7 cellular contexts compared by ENCODE assay signal in the genomic region with DNA sequence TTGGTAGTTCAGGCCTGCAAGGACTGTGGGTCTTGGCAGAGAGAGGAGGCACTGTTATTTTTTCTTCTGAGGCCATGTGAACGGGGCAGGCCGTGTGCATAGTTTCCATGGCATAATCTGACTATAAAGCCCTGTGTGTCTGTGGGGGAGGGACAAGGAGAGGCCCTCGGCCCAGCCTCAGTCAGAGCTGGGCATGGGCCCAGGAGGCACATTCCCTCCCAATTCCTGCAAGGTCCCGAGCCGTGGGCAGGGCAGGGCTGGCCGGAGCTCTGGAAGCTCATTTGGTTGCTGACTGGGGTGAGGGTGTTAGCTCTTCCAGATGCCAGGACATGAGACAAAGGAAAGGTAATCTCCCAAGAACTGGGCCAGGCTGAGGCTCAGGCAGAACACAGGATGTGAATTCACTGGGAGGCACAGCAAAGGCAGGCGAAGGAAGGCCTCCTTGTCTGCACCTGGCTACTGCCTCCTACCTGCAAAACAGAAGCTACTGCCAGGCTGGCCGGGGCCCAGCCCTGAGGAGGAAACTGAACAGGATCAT. TPM values are rescaled to one million over a fixed set of nuclear protein-coding genes. Genes with fewer than 3 reads are reported as not detected.
DNase-seq lines count a peak whose midpoint lies in the region; ATAC-seq and TF ChIP-seq lines count a peak whose summit lies in the region.

No MANE protein-coding gene starts in this region.

- H3K4me3 Mint-ChIP-seq in mesothelial cell of epicardium, result no peak overlapping the region

- H3K27me3 Mint-ChIP-seq in mesothelial cell of epicardium (ENCODE audit: low read depth), result no peaks in the 10 kb centered on the region

- intact Hi-C loops in esophagus muscularis mucosa (cut with DNase I), result no loop called here

- no peak for TF ChIP-seq CTCF in esophagus muscularis mucosa (IDR thresholded peaks at IDR 0.05)
- no peak for TF ChIP-seq CTCF in mesothelial cell of epicardium (IDR thresholded peaks at IDR 0.05; ENCODE audit: unreplicated experiment)
- TF ChIP-seq CTCF in upper lobe of left lung (IDR thresholded peaks at IDR 0.05), result no peak

- TF ChIP-seq POLR2A in esophagus muscularis mucosa (IDR thresholded peaks at IDR 0.05; ENCODE audit: low read depth) (no peak), upper lobe of left lung (IDR thresholded peaks at IDR 0.05) (no peak)

- H3K36me3 Mint-ChIP-seq in mesothelial cell of epicardium, result no peaks in the 10 kb centered on the region

- TF ChIP-seq EP300 in esophagus muscularis mucosa (IDR thresholded peaks at IDR 0.05) (no peak), upper lobe of left lung (IDR thresholded peaks at IDR 0.05) (no peak)

- ATAC-seq in upper lobe of left lung (ENCODE audit: low FRiP score in 2 of 2), result peak; percentile 75 to 82
- no peak for ATAC-seq in HG02798 (IDR thresholded peaks at IDR 0.05; ENCODE audit: poor library complexity, unreplicated experiment)
- ATAC-seq in GM19035 (IDR thresholded peaks at IDR 0.05; ENCODE audit: unreplicated experiment), result no peak

- H3K9me3 ChIP-seq in esophagus muscularis mucosa (no peaks in the 10 kb centered on the region), upper lobe of left lung (no peaks in the 10 kb centered on the region)

- WGBS in esophagus muscularis mucosa, result 33% methylated on average over 4 of the region's 8 CpGs
- WGBS in upper lobe of left lung, 2 donors, result 74 to 87% methylated on average over 3 to 8 of the region's 8 CpGs

- H3K27me3 ChIP-seq in esophagus muscularis mucosa, result no peaks in the 10 kb centered on the region
- no peaks in the 10 kb centered on the region for H3K27me3 ChIP-seq in upper lobe of left lung

- H3K27ac Mint-ChIP-seq in mesothelial cell of epicardium, result peak overlapping the region; percentile 93

- H3K27ac ChIP-seq in esophagus muscularis mucosa (replicated peaks in 1 of 4) (peak overlapping the region; percentile 82 to 87 (median 84)), upper lobe of left lung (peak overlapping the region in 3 of 4 donors; percentile 27 to 58 (median 38))

- H3K36me3 ChIP-seq in esophagus muscularis mucosa (no peaks in the 10 kb centered on the region), upper lobe of left lung (no peaks in the 10 kb centered on the region)

- peaks cover 30 to 48% (median 43%) of the 10 kb centered on the region in 4 donors for H3K4me1 ChIP-seq in esophagus muscularis mucosa
- peaks cover 9 to 15% (median 12%) of the 10 kb centered on the region in 4 donors for H3K4me1 ChIP-seq in upper lobe of left lung

- H3K4me3 ChIP-seq in esophagus muscularis mucosa, result peak overlapping the region in 1 of 4 donors; percentile 1
- H3K4me3 ChIP-seq in upper lobe of left lung, result no peak overlapping the region

- peaks cover 55% of the 10 kb centered on the region for H3K4me1 Mint-ChIP-seq in mesothelial cell of epicardium

- H3K9me3 Mint-ChIP-seq in mesothelial cell of epicardium, result no peaks in the 10 kb centered on the region

- peak; percentile 38 for DNase-seq in RPMI7951 (ENCODE audit: low read depth)
- DNase-seq in esophagus muscularis mucosa (ENCODE audit: extremely low spot score), result no peak
- DNase-seq in mesothelial cell of epicardium (ENCODE audit: low spot score in 2 of 2, unreplicated experiment in 2 of 2), result no peak
- no peak for DNase-seq in upper lobe of left lung
- DNase-seq in retina, result no peak

RNA-seq across cellular contexts. Expression of a gene that starts 22.0 kb away (rescaled TPM):
- total RNA-seq in RPMI7951 (2014; rRNA removed; shearing (Covaris generic)), result 1.8 and 1.9 TPM in 2 replicates
- total RNA-seq in esophagus muscularis mucosa (10 to 100 TPM; 21.7 to 66.7 (median 35.1) TPM), mesothelial cell of epicardium (141 to 142 TPM (median 142 TPM) in 3 replicates), upper lobe of left lung (10 to 100 TPM; 12.8 to 49.2 (median 34.8) TPM)

Comparison
In these comparisons a context has a peak if more than half of its experiments do, and no peak if none do; other contexts are left out.
1. ATAC-seq: peak in upper lobe of left lung (2 of 2); none in HG02798 (single experiment) and GM19035 (single experiment).